ENCODE assay signal across 22 cellular contexts in the genomic region with DNA sequence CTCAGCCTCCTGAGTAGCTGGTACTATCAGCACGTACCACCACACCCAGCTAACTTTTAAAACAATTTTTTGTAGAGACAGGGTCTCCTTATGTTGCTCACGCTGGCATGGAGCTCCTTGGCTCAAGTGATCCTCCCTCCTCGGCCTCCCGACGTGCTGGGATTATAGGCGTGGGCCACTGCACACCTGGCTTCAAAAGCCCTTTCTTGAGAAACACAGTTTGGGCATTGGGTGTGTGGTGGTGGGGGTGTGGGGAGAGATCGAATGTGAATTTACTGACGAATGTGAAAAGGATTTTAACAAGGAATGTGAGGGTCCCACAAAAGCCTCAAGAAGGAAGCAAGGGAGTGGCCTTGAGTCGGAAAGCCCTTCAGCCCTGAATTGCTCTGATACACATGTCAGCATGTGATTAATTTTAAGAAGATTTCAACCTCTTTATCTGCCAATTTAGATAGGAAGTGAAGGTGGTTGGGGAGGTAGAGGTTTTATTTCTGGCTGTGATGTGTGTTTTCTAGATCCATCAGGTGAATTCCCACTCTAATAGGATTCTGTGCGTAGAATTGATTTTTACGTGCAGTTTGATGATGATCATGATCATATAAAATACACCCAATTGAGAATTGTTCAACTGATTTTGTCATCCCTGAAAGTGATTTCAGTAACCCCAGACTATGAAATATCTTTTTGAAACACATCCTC. TPM values are rescaled to one million over a fixed set of nuclear protein-coding genes. Genes with fewer than 3 reads are reported as not detected.
A peak's percentile ranks its signal among the peaks of the same experiment; 100 is the strongest.
DNase-seq lines count a peak whose midpoint lies in the region; ATAC-seq, FAIRE-seq and TF ChIP-seq lines count a peak whose summit lies in the region.
"Had no signal": no experiment of that assay in that cellular context is flagged by ENCODE, and none has a peak within 500 bp of the region (broad histone marks: within the 10 kb centered on the region; RNA-seq: fewer than 3 reads in every experiment).

No MANE protein-coding gene starts in this region.

- peaks cover 50% of the 10 kb centered on the region for H3K36me3 Mint-ChIP-seq in activated T-cell treated with anti-CD3 and anti-CD28 coated beads, Interleukin-2, amount 50 U/mL, for 24 hours (ENCODE audit: low read depth)
- peaks cover 38% of the 10 kb centered on the region for H3K36me3 Mint-ChIP-seq in activated T-helper 1 cell treated with anti-CD3 and anti-CD28 coated beads, Interleukin-12 subunit alpha, Interleukin-12 subunit beta, Interleukin-2, Interleukin-4 antibody, amounts not matched to agents 30 ng/mL and 10 ng/mL and 1 ng/mL, durations not matched to agents 14 hours and 24 hours and 36 hours (ENCODE audit: low read depth)
- H3K36me3 Mint-ChIP-seq: mesothelial cell of epicardium had no signal

- FAIRE-seq in kidney (lab: Jason Lieb, UNC) = no peak
- FAIRE-seq: GM12892, small intestine had no signal

- TF ChIP-seq CTCF in GM12875 (IDR thresholded peaks at IDR 0.05; ENCODE audit: borderline replicate concordance, insufficient read depth, low read depth, low read length) (no peak), kidney (IDR thresholded peaks at IDR 0.05; ENCODE audit: borderline replicate concordance, extremely low read depth, insufficient read depth) (no peak)

- peak overlapping the region; percentile 86 for H3K4me3 Mint-ChIP-seq in activated T-cell treated with anti-CD3 and anti-CD28 coated beads, Interleukin-2, amount 50 U/mL, for 24 hours
- peak overlapping the region; percentile 94 for H3K4me3 Mint-ChIP-seq in activated T-helper 1 cell treated with anti-CD3 and anti-CD28 coated beads, Interleukin-12 subunit alpha, Interleukin-12 subunit beta, Interleukin-2, Interleukin-4 antibody, amounts not matched to agents 30 ng/mL and 10 ng/mL and 1 ng/mL, durations not matched to agents 14 hours and 24 hours and 36 hours
- H3K4me3 Mint-ChIP-seq: mesothelial cell of epicardium, neural crest cell had no signal

- no peaks in the 10 kb centered on the region for H3K36me3 ChIP-seq in kidney (ENCODE audit: control insufficient read depth in 1 of 2, insufficient read depth in 2 of 2, low read length in 2 of 2)
- H3K36me3 ChIP-seq: vagina had no signal

- ATAC-seq in HG03442 (IDR thresholded peaks at IDR 0.05; ENCODE audit: unreplicated experiment) = no peak
- ATAC-seq: HCT116, left lobe of liver, Panc1 had no signal

- H3K27me3 Mint-ChIP-seq in activated T-cell treated with anti-CD3 and anti-CD28 coated beads, Interleukin-2, amount 50 U/mL, for 24 hours = no peaks in the 10 kb centered on the region
- H3K27me3 Mint-ChIP-seq in activated T-helper 1 cell treated with anti-CD3 and anti-CD28 coated beads, Interleukin-12 subunit alpha, Interleukin-12 subunit beta, Interleukin-2, Interleukin-4 antibody, amounts not matched to agents 30 ng/mL and 10 ng/mL and 1 ng/mL, durations not matched to agents 14 hours and 24 hours and 36 hours (ENCODE audit: insufficient read depth) = no peaks in the 10 kb centered on the region

- H3K4me3 ChIP-seq in GM12875 (ENCODE audit: low read depth, low read length) (peak overlapping the region; percentile 23), mononuclear cell (ENCODE audit: low read length) (peak overlapping the region; percentile 31), kidney (ENCODE audit: low read length in 2 of 2) (no peak overlapping the region)
- H3K4me3 ChIP-seq: vagina had no signal

- peaks cover 69% of the 10 kb centered on the region for H3K4me1 Mint-ChIP-seq in activated T-cell treated with anti-CD3 and anti-CD28 coated beads, Interleukin-2, amount 50 U/mL, for 24 hours (ENCODE audit: low read depth)
- peaks cover 67% of the 10 kb centered on the region for H3K4me1 Mint-ChIP-seq in activated T-helper 1 cell treated with anti-CD3 and anti-CD28 coated beads, Interleukin-12 subunit alpha, Interleukin-12 subunit beta, Interleukin-2, Interleukin-4 antibody, amounts not matched to agents 30 ng/mL and 10 ng/mL and 1 ng/mL, durations not matched to agents 14 hours and 24 hours and 36 hours (ENCODE audit: low read depth)
- H3K4me1 Mint-ChIP-seq: neural crest cell had no signal

- intact Hi-C loops in activated T-helper 1 cell treated with anti-CD3 and anti-CD28 coated beads, Interleukin-12 subunit alpha, Interleukin-12 subunit beta, Interleukin-2, Interleukin-4 antibody, amounts not matched to agents 30 ng/mL and 10 ng/mL and 1 ng/mL, durations not matched to agents 14 hours and 24 hours and 36 hours (cut with micrococcal nuclease) = no loop called here
- intact Hi-C loops in kidney (cut with DNase I) = no loop called here

- H3K9me3 ChIP-seq in mononuclear cell (ENCODE audit: low read depth, low read length) (no peaks in the 10 kb centered on the region), kidney (ENCODE audit: control insufficient read depth in 1 of 2, low read length in 2 of 2) (no peaks in the 10 kb centered on the region)
- H3K9me3 ChIP-seq: vagina had no signal

- H3K4me1 ChIP-seq in mononuclear cell (ENCODE audit: insufficient read depth, low read length) (peaks cover 13% of the 10 kb centered on the region), kidney (ENCODE audit: control insufficient read depth in 1 of 2, insufficient read depth in 1 of 2, low read depth in 1 of 2, low read length in 2 of 2) (no peaks in the 10 kb centered on the region)
- H3K4me1 ChIP-seq: vagina had no signal

- H3K9ac ChIP-seq in kidney (ENCODE audit: low read length in 2 of 2) = no peak overlapping the region

- H3K27me3 ChIP-seq in mononuclear cell (ENCODE audit: insufficient read depth, low read length) = no peaks in the 10 kb centered on the region
- H3K27me3 ChIP-seq: vagina had no signal

- no peaks in the 10 kb centered on the region for H3K9me3 Mint-ChIP-seq in activated T-cell treated with anti-CD3 and anti-CD28 coated beads, Interleukin-2, amount 50 U/mL, for 24 hours
- H3K9me3 Mint-ChIP-seq in activated T-helper 1 cell treated with anti-CD3 and anti-CD28 coated beads, Interleukin-12 subunit alpha, Interleukin-12 subunit beta, Interleukin-2, Interleukin-4 antibody, amounts not matched to agents 30 ng/mL and 10 ng/mL and 1 ng/mL, durations not matched to agents 14 hours and 24 hours and 36 hours = no peaks in the 10 kb centered on the region
- H3K9me3 Mint-ChIP-seq: mesothelial cell of epicardium, neural crest cell had no signal

- H3K27ac ChIP-seq in kidney (ENCODE audit: low read depth in 2 of 2, low read length in 2 of 2) = no peak overlapping the region
- H3K27ac ChIP-seq: vagina had no signal

- DNase-seq in activated T-cell treated with anti-CD3 and anti-CD28 coated beads, Interleukin-2, amount 50 U/mL, for 24 hours = no peak
- DNase-seq in activated T-cell treated with anti-CD3 and anti-CD28 coated beads, Interleukin-2, amount 50 U/mL, for 1 hour = no peak
- no peak for DNase-seq in activated T-helper 1 cell treated with anti-CD3 and anti-CD28 coated beads, Interleukin-12 subunit alpha, Interleukin-12 subunit beta, Interleukin-2, Interleukin-4 antibody, amounts not matched to agents 30 ng/mL and 10 ng/mL and 1 ng/mL, durations not matched to agents 14 hours and 24 hours and 36 hours (ENCODE audit: low spot score)
- DNase-seq in iPS-NIHi7 (ENCODE audit: extremely low spot score) (no peak), kidney (no peak)
- DNase-seq: activated gamma-delta T cell, DMS153, glutamatergic neuron, NCI-H146, small intestine had no signal

- H3K27ac Mint-ChIP-seq in activated T-cell treated with anti-CD3 and anti-CD28 coated beads, Interleukin-2, amount 50 U/mL, for 24 hours = peak overlapping the region; percentile 92
- H3K27ac Mint-ChIP-seq in activated T-helper 1 cell treated with anti-CD3 and anti-CD28 coated beads, Interleukin-12 subunit alpha, Interleukin-12 subunit beta, Interleukin-2, Interleukin-4 antibody, amounts not matched to agents 30 ng/mL and 10 ng/mL and 1 ng/mL, durations not matched to agents 14 hours and 24 hours and 36 hours = peak overlapping the region; percentile 95
- H3K27ac Mint-ChIP-seq: mesothelial cell of epicardium, progenitor cell of endocrine pancreas had no signal

RNA-seq across cellular contexts. Expression of gene CCR4, which starts 1.1 kb away (rescaled TPM):
- 110 and 115 TPM in 2 replicates for total RNA-seq in activated T-helper 1 cell treated with anti-CD3 and anti-CD28 coated beads, Interleukin-12 subunit alpha, Interleukin-12 subunit beta, Interleukin-2, Interleukin-4 antibody, amounts not matched to agents 30 ng/mL and 10 ng/mL and 1 ng/mL, durations not matched to agents 14 hours and 24 hours and 36 hours
- total RNA-seq in mononuclear cell (52.9 TPM), kidney (2.3 TPM)
- polyA plus RNA-seq in kidney (ENCODE audit: insufficient read depth, low read depth, low replicate concordance) = not detected
- total RNA-seq: fibroblast of lung, mesothelial cell of epicardium, neural crest cell, progenitor cell of endocrine pancreas had no signal
- polyA plus RNA-seq: fibroblast of lung had no signal

Comparison
In these comparisons a context has a peak if more than half of its experiments do, and no peak if none do; other contexts are left out.
1. H3K4me3 ChIP-seq: peak in GM12875 (single experiment) and mononuclear cell (single experiment); none in kidney (0 of 2).
2. RNA of gene CCR4, which starts 1.1 kb away (total RNA-seq): 110 to 115 TPM in activated T-helper 1 cell treated with anti-CD3 and anti-CD28 coated beads, Interleukin-12 subunit alpha, Interleukin-12 subunit beta, Interleukin-2, Interleukin-4 antibody, amounts not matched to agents 30 ng/mL and 10 ng/mL and 1 ng/mL, durations not matched to agents 14 hours and 24 hours and 36 hours and 52.9 TPM in mononuclear cell (single experiment); 2.3 TPM in kidney (single experiment); every median in the first group is over 10 times any median in the second.